ENCODE assay signal across 1 cellular context in genomic region chr16:590165-590874, GRCh38.
TF ChIP-seq lines count a peak whose summit lies in the region.

No MANE protein-coding gene starts in this region.

TF ChIP-seq in GM23338, 12 proteins besides CTCF, POLR2A, EP300 and RAD21 (continued from another document):
- TF ChIP-seq ZNF462 (CRISPR knock-in tag; IDR thresholded peaks at IDR 0.05) (no peak), ZNF114 (CRISPR knock-in tag; IDR thresholded peaks at IDR 0.05) (no peak), ETS1 (IDR thresholded peaks at IDR 0.05) (no peak)
